ENCODE assay signal across 6 cellular contexts in genomic region chr7:65683362-65683761, GRCh38.
DNase-seq lines count a peak whose midpoint lies in the region; ATAC-seq, FAIRE-seq and TF ChIP-seq lines count a peak whose summit lies in the region.
"Not testable (repeated sequence)": the region's sequence is repeated elsewhere in the genome, so short reads cannot be mapped to it uniquely, and the experiment has no call there.

No MANE protein-coding gene starts in this region.

- H3K4me2 ChIP-seq in K562 (ENCODE audit: insufficient read depth, low read length): not testable (repeated sequence)

- not testable (repeated sequence) for H3K27me3 ChIP-seq in K562 (ENCODE audit: control insufficient read depth in 2 of 2, insufficient read depth in 2 of 2, low read length in 2 of 2)

- TF ChIP-seq EP300 in K562 (IDR thresholded peaks at IDR 0.05; ENCODE audit: low read length): not testable (repeated sequence)

- H3K4me1 ChIP-seq in K562 (replicated peaks in 1 of 2; ENCODE audit: control insufficient read depth in 2 of 2, insufficient read depth in 2 of 2, low read length in 2 of 2): not testable (repeated sequence)

- not testable (repeated sequence) for H2AFZ ChIP-seq in K562 (ENCODE audit: low read depth, low read length)

- not testable (repeated sequence) for TF ChIP-seq RAD21 in K562 (CRISPR knock-in tag; conservative IDR thresholded peaks at IDR 0.05 in 1 of 2, IDR thresholded peaks at IDR 0.05 in 1 of 2)

- CTCF ChIA-PET in K562 (lab: Yijun Ruan, JAX; ENCODE audit: low intra/inter-chr PET ratio): not testable (repeated sequence)

- POLR2A ChIA-PET in K562 (lab: Yijun Ruan, JAX): not testable (repeated sequence)

- H3K9me1 ChIP-seq in K562 (ENCODE audit: control insufficient read depth, insufficient read depth, low read length): not testable (repeated sequence)

- ATAC-seq in SK-N-SH treated with all-trans-retinoic acid at 6 μM for 48 hours, K562: not testable (repeated sequence)

- not testable (repeated sequence) for FAIRE-seq in K562 (lab: Jason Lieb, UNC)

- WGBS in K562 (ENCODE audit: insufficient coverage, low coverage, missing lambda C conversion rate): 30% methylated on average over 5 of the region's 6 CpGs

- not testable (repeated sequence) for H3K27ac ChIP-seq in K562 (ENCODE audit: extremely low read depth, low read depth, low read length)

- BruUV-seq in K562 (replicated peaks; lab: Mats Ljungman, UMichigan): not testable (repeated sequence)

- not testable (repeated sequence) for H3K36me3 ChIP-seq in K562 (ENCODE audit: control insufficient read depth, insufficient read depth, low read length)

- not testable (repeated sequence) for H3K79me2 ChIP-seq in K562 (ENCODE audit: control insufficient read depth, insufficient read depth, low read length)

- H3K4me3 ChIP-seq in K562: not testable (repeated sequence)

- in situ Hi-C loops in K562 (cut with MboI): not testable (repeated sequence)

- not testable (repeated sequence) for TF ChIP-seq POLR2A in K562 (conservative IDR thresholded peaks at IDR 0.05)

- not testable (repeated sequence) for H3K9ac ChIP-seq in K562 (ENCODE audit: insufficient read depth in 1 of 2, low read depth in 2 of 2, low read length in 2 of 2)

- not testable (repeated sequence) for TF ChIP-seq CTCF in AG09319 (IDR thresholded peaks at IDR 0.05; ENCODE audit: low read depth, low read length); K562 (IDR thresholded peaks at IDR 0.05 in 2 of 3, conservative IDR thresholded peaks at IDR 0.05 in 1 of 3; ENCODE audit: insufficient read depth in 2 of 3, low read depth in 1 of 3, low read length in 3 of 3)

- H3K9me3 ChIP-seq in K562 (replicated peaks; ENCODE audit: control insufficient read depth, insufficient read depth, low read depth, low read length): not testable (repeated sequence)

- H4K20me1 ChIP-seq in K562 (replicated peaks; ENCODE audit: control insufficient read depth, insufficient read depth, low read length): not testable (repeated sequence)

- intact Hi-C loops in K562 (cut with micrococcal nuclease): not testable (repeated sequence)

- DNase-seq in AG09319 (ENCODE audit: extremely low read depth, low read depth) (peak; percentile 8), ELR (ENCODE audit: low read depth) (peak; percentile 45), M059J (ENCODE audit: low read depth) (peak; percentile 42), fibroblast of peridontal ligament (ENCODE audit: extremely low read depth) (peak; percentile 12)
- not testable (repeated sequence) for DNase-seq in K562 (ENCODE audit: extremely low read depth in 1 of 4, low spot score in 3 of 4)

TF ChIP-seq in SK-N-SH treated with all-trans-retinoic acid at 6 μM for 48 hours, 23 proteins besides CTCF, POLR2A, EP300 and RAD21:
- TF ChIP-seq ISL1 (CRISPR knock-in tag; IDR thresholded peaks at IDR 0.05): peak; percentile 48

TF ChIP-seq in K562, 482 proteins besides CTCF, POLR2A, EP300 and RAD21:
- TF ChIP-seq FOSL1 (tag; conservative IDR thresholded peaks at IDR 0.05): 0 out of 2 replicates have a peak, but pooled peaks have one; percentile 26
